ENCODE assay signal across 28 cellular contexts in the genomic region with DNA sequence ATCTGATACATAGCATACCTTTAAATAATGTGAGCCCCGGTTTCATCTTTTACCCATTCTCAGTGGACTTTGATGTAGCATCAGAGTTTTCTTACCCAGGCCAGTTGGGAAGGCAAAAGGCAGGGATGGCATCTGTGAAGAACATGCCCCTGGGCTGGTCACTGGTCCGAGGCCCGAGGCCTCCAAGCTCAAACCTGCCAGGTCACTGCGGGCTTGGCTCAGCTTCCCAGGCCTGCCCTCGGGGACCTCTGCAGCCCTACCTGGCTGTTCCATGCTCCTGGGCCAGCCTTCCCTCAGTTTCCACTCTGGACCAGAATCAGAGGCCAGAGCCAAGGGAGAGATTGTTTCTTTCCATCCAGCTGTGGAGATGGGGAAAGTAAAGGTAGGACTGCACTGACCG. TPM values are rescaled to one million over a fixed set of nuclear protein-coding genes. Genes with fewer than 3 reads are reported as not detected.
DNase-seq lines count a peak whose midpoint lies in the region; ATAC-seq, FAIRE-seq and TF ChIP-seq lines count a peak whose summit lies in the region.
"Had no signal": no experiment of that assay in that cellular context is flagged by ENCODE, and none has a peak within 500 bp of the region (broad histone marks: within the 10 kb centered on the region; RNA-seq: fewer than 3 reads in every experiment).

No MANE protein-coding gene starts in this region.

- BruUV-seq in MCF 10A (replicated peaks; lab: Mats Ljungman, UMichigan) = no TSS peak

- POLR2A ChIA-PET in MCF 10A (lab: Yijun Ruan, JAX) = interaction anchor here (0.9 kb wide), 1 partner anchor 9 kb away, joined by 5 read pairs; no protein-coding TSS in a partner anchor

- no peaks in the 10 kb centered on the region for H3K36me3 Mint-ChIP-seq in activated naive CD4-positive, alpha-beta T cell treated with anti-CD3 and anti-CD28 coated beads, Interleukin-2, amount 50 U/mL, for 24 hours
- H3K36me3 Mint-ChIP-seq in T-helper 17 cell (ENCODE audit: low read depth) = no peaks in the 10 kb centered on the region
- no peaks in the 10 kb centered on the region for H3K36me3 Mint-ChIP-seq in activated T-helper 2 cell treated with anti-CD3 and anti-CD28 coated beads, Interferon-gamma antibody, Interleukin-2, Interleukin-4, amounts not matched to agents 10 μg/mL and 5 μg/mL and 100 μg/mL, durations not matched to agents 14 hours and 24 hours and 36 hours (ENCODE audit: low read depth)
- no peaks in the 10 kb centered on the region for H3K36me3 Mint-ChIP-seq in MCF 10A (ENCODE audit: insufficient read depth, unreplicated experiment)
- H3K36me3 Mint-ChIP-seq: activated CD4-positive, alpha-beta memory T cell treated with anti-CD3 and anti-CD28 coated beads for 36 hours had no signal

- H3K9ac ChIP-seq in kidney (ENCODE audit: low read length in 2 of 2) = no peak overlapping the region

- no peak for FAIRE-seq in kidney (lab: Jason Lieb, UNC)
- FAIRE-seq: bronchial epithelial cell, colon had no signal

- ATAC-seq in T-helper 17 cell = no peak
- ATAC-seq: HCT116 had no signal

- no peak overlapping the region for H3K4me3 ChIP-seq in kidney (ENCODE audit: low read length in 2 of 2)
- H3K4me3 ChIP-seq: SJCRH30 had no signal

- CTCF ChIA-PET in MCF 10A (lab: Yijun Ruan, JAX) = interaction anchor here (0.7 to 1.6 kb wide), 2 partner anchors 9 to 13 kb away, joined by 3 read pairs; no protein-coding TSS in a partner anchor

- no peak for DNase-seq in activated naive CD4-positive, alpha-beta T cell treated with anti-CD3 and anti-CD28 coated beads, Interleukin-2, amount 50 U/mL, for 16 hours
- DNase-seq in T-helper 17 cell (no peak), kidney (peak; percentile 68), DMS79 (lab: John Stamatoyannopoulos, UW) (no peak), ecto neural progenitor cell (ENCODE audit: low spot score) (no peak), MCF 10A (ENCODE audit: unreplicated experiment) (no peak)
- no peak for DNase-seq in activated T-helper 2 cell treated with anti-CD3 and anti-CD28 coated beads, Interferon-gamma antibody, Interleukin-2, Interleukin-4, amounts not matched to agents 10 μg/mL and 5 μg/mL and 100 μg/mL, durations not matched to agents 14 hours and 24 hours and 36 hours (ENCODE audit: low spot score)
- DNase-seq: activated naive CD4-positive, alpha-beta T cell treated with Interleukin-2 at 50 U/mL for 16 hours; DND-41; effector memory CD4-positive, alpha-beta T cell; erythroblast; KBM-7; mammary epithelial cell; MM.1S; NCI-H1417; NCI-H2081 treated with DMSO at 0.1 percent for 48 hours; NCI-H345; NCI-H748 treated with DMSO at 0.1 percent for 48 hours; SJCRH30; stimulated activated naive CD4-positive, alpha-beta T cell treated with Interleukin-2 at 50 U/mL for 16 hours had no signal

- H3K36me3 ChIP-seq in kidney (ENCODE audit: control insufficient read depth in 1 of 2, insufficient read depth in 2 of 2, low read length in 2 of 2) = no peaks in the 10 kb centered on the region
- H3K36me3 ChIP-seq: SJCRH30, thoracic aorta had no signal

- peaks cover 0 to 7% of the 10 kb centered on the region in 2 donors for H3K4me1 ChIP-seq in kidney (ENCODE audit: control insufficient read depth in 1 of 2, insufficient read depth in 1 of 2, low read depth in 1 of 2, low read length in 2 of 2)
- H3K4me1 ChIP-seq: SJCRH30 had no signal

- H3K9me3 ChIP-seq in T-helper 17 cell (ENCODE audit: control insufficient read depth, low read length, poor library complexity, severe bottlenecking) (no peaks in the 10 kb centered on the region), kidney (ENCODE audit: control insufficient read depth in 1 of 2, low read length in 2 of 2) (no peaks in the 10 kb centered on the region)
- H3K9me3 ChIP-seq: SJCRH30, thoracic aorta had no signal

- peaks cover 12% of the 10 kb centered on the region for H3K4me1 Mint-ChIP-seq in activated naive CD4-positive, alpha-beta T cell treated with anti-CD3 and anti-CD28 coated beads, Interleukin-2, amount 50 U/mL, for 24 hours
- H3K4me1 Mint-ChIP-seq in T-helper 17 cell (peaks cover 17% of the 10 kb centered on the region), MCF 10A (ENCODE audit: insufficient read depth, unreplicated experiment) (no peaks in the 10 kb centered on the region)
- peaks cover 6% of the 10 kb centered on the region for H3K4me1 Mint-ChIP-seq in activated T-helper 2 cell treated with anti-CD3 and anti-CD28 coated beads, Interferon-gamma antibody, Interleukin-2, Interleukin-4, amounts not matched to agents 10 μg/mL and 5 μg/mL and 100 μg/mL, durations not matched to agents 14 hours and 24 hours and 36 hours (ENCODE audit: low read depth)

- no peak overlapping the region for H3K27ac ChIP-seq in kidney (ENCODE audit: low read depth in 2 of 2, low read length in 2 of 2)
- H3K27ac ChIP-seq: SJCRH30, thoracic aorta had no signal

- intact Hi-C loops in kidney (cut with DNase I) = no loop called here
- intact Hi-C loops in activated T-helper 2 cell treated with anti-CD3 and anti-CD28 coated beads, Interferon-gamma antibody, Interleukin-2, Interleukin-4, amounts not matched to agents 10 μg/mL and 5 μg/mL and 100 μg/mL, durations not matched to agents 14 hours and 24 hours and 36 hours (cut with micrococcal nuclease) = no loop called here
- intact Hi-C loops in MCF 10A (cut with micrococcal nuclease) = no loop called here

- TF ChIP-seq CTCF in kidney (IDR thresholded peaks at IDR 0.05; ENCODE audit: borderline replicate concordance, extremely low read depth, insufficient read depth) (no peak), MCF 10A (IDR thresholded peaks at IDR 0.05; ENCODE audit: unreplicated experiment) (no peak)

- peak overlapping the region; percentile 64 for H3K4me3 Mint-ChIP-seq in activated naive CD4-positive, alpha-beta T cell treated with anti-CD3 and anti-CD28 coated beads, Interleukin-2, amount 50 U/mL, for 24 hours
- H3K4me3 Mint-ChIP-seq in T-helper 17 cell = peak overlapping the region; percentile 91
- no peak overlapping the region for H3K4me3 Mint-ChIP-seq in activated T-helper 2 cell treated with anti-CD3 and anti-CD28 coated beads, Interferon-gamma antibody, Interleukin-2, Interleukin-4, amounts not matched to agents 10 μg/mL and 5 μg/mL and 100 μg/mL, durations not matched to agents 14 hours and 24 hours and 36 hours (ENCODE audit: low read depth)
- no peak overlapping the region for H3K4me3 Mint-ChIP-seq in MCF 10A (ENCODE audit: unreplicated experiment)
- H3K4me3 Mint-ChIP-seq: activated CD4-positive, alpha-beta memory T cell treated with anti-CD3 and anti-CD28 coated beads for 36 hours had no signal

- H3K27ac Mint-ChIP-seq in activated naive CD4-positive, alpha-beta T cell treated with anti-CD3 and anti-CD28 coated beads, Interleukin-2, amount 50 U/mL, for 24 hours = peak overlapping the region; percentile 46
- H3K27ac Mint-ChIP-seq in T-helper 17 cell (no peak overlapping the region), MCF 10A (ENCODE audit: low read depth, unreplicated experiment) (no peak overlapping the region)
- H3K27ac Mint-ChIP-seq in activated T-helper 2 cell treated with anti-CD3 and anti-CD28 coated beads, Interferon-gamma antibody, Interleukin-2, Interleukin-4, amounts not matched to agents 10 μg/mL and 5 μg/mL and 100 μg/mL, durations not matched to agents 14 hours and 24 hours and 36 hours = no peak overlapping the region
- H3K27ac Mint-ChIP-seq: activated CD4-positive, alpha-beta memory T cell treated with anti-CD3 and anti-CD28 coated beads for 36 hours had no signal

- H3K27me3 Mint-ChIP-seq in activated naive CD4-positive, alpha-beta T cell treated with anti-CD3 and anti-CD28 coated beads, Interleukin-2, amount 50 U/mL, for 24 hours = no peaks in the 10 kb centered on the region
- H3K27me3 Mint-ChIP-seq in T-helper 17 cell = peaks cover 9% of the 10 kb centered on the region
- H3K27me3 Mint-ChIP-seq in activated T-helper 2 cell treated with anti-CD3 and anti-CD28 coated beads, Interferon-gamma antibody, Interleukin-2, Interleukin-4, amounts not matched to agents 10 μg/mL and 5 μg/mL and 100 μg/mL, durations not matched to agents 14 hours and 24 hours and 36 hours (ENCODE audit: low read depth) = peaks cover 12% of the 10 kb centered on the region
- peaks cover 13% of the 10 kb centered on the region for H3K27me3 Mint-ChIP-seq in MCF 10A (ENCODE audit: insufficient read depth, unreplicated experiment)
- H3K27me3 Mint-ChIP-seq: activated CD4-positive, alpha-beta memory T cell treated with anti-CD3 and anti-CD28 coated beads for 36 hours had no signal

- H3K9me3 Mint-ChIP-seq in activated naive CD4-positive, alpha-beta T cell treated with anti-CD3 and anti-CD28 coated beads, Interleukin-2, amount 50 U/mL, for 24 hours = no peaks in the 10 kb centered on the region
- no peaks in the 10 kb centered on the region for H3K9me3 Mint-ChIP-seq in activated T-helper 2 cell treated with anti-CD3 and anti-CD28 coated beads, Interferon-gamma antibody, Interleukin-2, Interleukin-4, amounts not matched to agents 10 μg/mL and 5 μg/mL and 100 μg/mL, durations not matched to agents 14 hours and 24 hours and 36 hours
- no peaks in the 10 kb centered on the region for H3K9me3 Mint-ChIP-seq in MCF 10A (ENCODE audit: unreplicated experiment)
- H3K9me3 Mint-ChIP-seq: activated CD4-positive, alpha-beta memory T cell treated with anti-CD3 and anti-CD28 coated beads for 36 hours had no signal

RNA-seq across cellular contexts. Expression of gene NR1I2, which starts 26.9 kb away (rescaled TPM):
- total RNA-seq in T-helper 17 cell = under 1 TPM in 1 of 2 donors, not detected in 1; 0.20 TPM
- total RNA-seq in kidney = 0.38 TPM
- polyA plus RNA-seq in kidney (ENCODE audit: insufficient read depth, low read depth, low replicate concordance) = 0.41 TPM
- 0.11 TPM in 2 replicates for total RNA-seq in activated T-helper 2 cell treated with anti-CD3 and anti-CD28 coated beads, Interferon-gamma antibody, Interleukin-2, Interleukin-4, amounts not matched to agents 10 μg/mL and 5 μg/mL and 100 μg/mL, durations not matched to agents 14 hours and 24 hours and 36 hours
- total RNA-seq in MCF 10A (2022) = not detected in 2 replicates
- total RNA-seq: A673, bronchial epithelial cell, mammary epithelial cell, pulmonary artery endothelial cell, SJCRH30, thoracic aorta had no signal
- polyA plus RNA-seq: mammary epithelial cell had no signal

Comparison
In these comparisons a context has a peak if more than half of its experiments do, and no peak if none do; other contexts are left out.
1. H3K4me3 Mint-ChIP-seq: peak in activated naive CD4-positive, alpha-beta T cell treated with anti-CD3 and anti-CD28 coated beads, Interleukin-2, amount 50 U/mL, for 24 hours (single experiment) and T-helper 17 cell (single experiment); none in activated T-helper 2 cell treated with anti-CD3 and anti-CD28 coated beads, Interferon-gamma antibody, Interleukin-2, Interleukin-4, amounts not matched to agents 10 μg/mL and 5 μg/mL and 100 μg/mL, durations not matched to agents 14 hours and 24 hours and 36 hours (single experiment) and MCF 10A (single experiment).